In genomic region chr1:234970731-234971476, GRCh38 we compare ENCODE assay signal across 8 cellular contexts.
A peak's percentile ranks its signal among the peaks of the same experiment; 100 is the strongest.
DNase-seq lines count a peak whose midpoint lies in the region; ATAC-seq, FAIRE-seq and TF ChIP-seq lines count a peak whose summit lies in the region.

No MANE protein-coding gene starts in this region.

- no peaks in the 10 kb centered on the region for H3K36me3 ChIP-seq in K562 (ENCODE audit: control insufficient read depth, insufficient read depth, low read length)
- no peaks in the 10 kb centered on the region for H3K36me3 ChIP-seq in iPS DF 6.9 (ENCODE audit: control insufficient read depth, insufficient read depth, low read length)
- no peaks in the 10 kb centered on the region for H3K36me3 ChIP-seq in A673 (ENCODE audit: insufficient read depth, low read length, poor library complexity, severe bottlenecking)

- no TSS peak for BruUV-seq in K562 (replicated peaks; lab: Mats Ljungman, UMichigan)
- no TSS peak for BruUV-seq in A673 (replicated peaks; lab: Mats Ljungman, UMichigan)

- H3K27ac ChIP-seq in K562 (ENCODE audit: extremely low read depth, low read depth, low read length) = no peak overlapping the region
- H3K27ac ChIP-seq in iPS DF 6.9 (ENCODE audit: low read length) = peak overlapping the region; percentile 2
- H3K27ac ChIP-seq in A673 (ENCODE audit: low read depth, low read length, poor library complexity, severe bottlenecking) = no peak overlapping the region

- H3K27me3 ChIP-seq in K562 (ENCODE audit: control insufficient read depth in 2 of 2, insufficient read depth in 2 of 2, low read length in 2 of 2) (no peaks in the 10 kb centered on the region), iPS DF 6.9 (ENCODE audit: control insufficient read depth, insufficient read depth, low read length) (no peaks in the 10 kb centered on the region), A673 (replicated peaks; ENCODE audit: insufficient read depth, low read depth, low read length, poor library complexity) (no peaks in the 10 kb centered on the region)

- in situ Hi-C loops in K562 (cut with MboI) = no loop called here

- H3K79me2 ChIP-seq in K562 (ENCODE audit: control insufficient read depth, insufficient read depth, low read length) = no peaks in the 10 kb centered on the region

- 78% methylated on average over 12 of the region's 12 CpGs for WGBS in K562 (ENCODE audit: insufficient coverage, low coverage, missing lambda C conversion rate)
- no CpG with 5 or more reads among the region's 12 CpGs for WGBS in iPS DF 6.9 (ENCODE audit: insufficient coverage, insufficient read length)

- H3K4me2 ChIP-seq in K562 (ENCODE audit: insufficient read depth, low read length) = no peak overlapping the region

- no peak for TF ChIP-seq POLR2A in K562 (conservative IDR thresholded peaks at IDR 0.05)

- ATAC-seq in GM21367 (IDR thresholded peaks at IDR 0.05; ENCODE audit: unreplicated experiment) (peak; percentile 36), K562 (no peak), HG03280 (IDR thresholded peaks at IDR 0.05; ENCODE audit: unreplicated experiment) (no peak)

- no peak for FAIRE-seq in K562 (lab: Jason Lieb, UNC)

- no peak overlapping the region for H3K4me3 ChIP-seq in K562
- H3K4me3 ChIP-seq in iPS DF 6.9 (ENCODE audit: low read length) = no peak overlapping the region
- H3K4me3 ChIP-seq in skeletal muscle cell (ENCODE audit: low read depth, low read length) = peak overlapping the region; percentile 8
- H3K4me3 ChIP-seq in A673 (ENCODE audit: low read depth, low read length, poor library complexity, severe bottlenecking) = no peak overlapping the region

- no peaks in the 10 kb centered on the region for H3K9me3 ChIP-seq in K562 (replicated peaks; ENCODE audit: control insufficient read depth, insufficient read depth, low read depth, low read length)
- no peaks in the 10 kb centered on the region for H3K9me3 ChIP-seq in iPS DF 6.9 (ENCODE audit: control insufficient read depth, insufficient read depth, low read length)
- no peaks in the 10 kb centered on the region for H3K9me3 ChIP-seq in A673 (ENCODE audit: low read depth, low read length, poor library complexity, severe bottlenecking)

- peak overlapping the region; percentile 73 for H2AFZ ChIP-seq in K562 (ENCODE audit: low read depth, low read length)

- no peaks in the 10 kb centered on the region for H3K9me1 ChIP-seq in K562 (ENCODE audit: control insufficient read depth, insufficient read depth, low read length)

- POLR2A ChIA-PET in K562 (lab: Yijun Ruan, JAX) = interaction anchor here (0.6 to 1.3 kb wide), 4 partner anchors 11 to 739 kb away, joined by 3 to 4 read pairs (median 4); no protein-coding TSS in a partner anchor
- POLR2A ChIA-PET in A673 (lab: Charles Lee; ENCODE audit: low non-redundant PET) = no interaction called here

- DNase-seq in AG08396 (ENCODE audit: low spot score) (peak; percentile 85), NCI-H2196 (lab: John Stamatoyannopoulos, UW; ENCODE audit: unreplicated experiment) (peak; percentile 60), K562 (ENCODE audit: extremely low read depth in 1 of 4, low spot score in 3 of 4) (no peak), iPS DF 6.9 (ENCODE audit: low read depth, low spot score) (no peak), skeletal muscle cell (ENCODE audit: low read depth) (peak; percentile 99), A673 (ENCODE audit: low spot score) (no peak)

- TF ChIP-seq CTCF in K562 (IDR thresholded peaks at IDR 0.05 in 2 of 3, conservative IDR thresholded peaks at IDR 0.05 in 1 of 3; ENCODE audit: insufficient read depth in 2 of 3, low read depth in 1 of 3, low read length in 3 of 3) (no peak), A673 (conservative IDR thresholded peaks at IDR 0.05; ENCODE audit: low read depth, low read length) (no peak)

- H3K4me1 ChIP-seq in K562 (replicated peaks in 1 of 2; ENCODE audit: control insufficient read depth in 2 of 2, insufficient read depth in 2 of 2, low read length in 2 of 2) (peaks cover 27 to 66% of the 10 kb centered on the region in 2 experiments), iPS DF 6.9 (ENCODE audit: control insufficient read depth, insufficient read depth, low read length) (peaks cover 11% of the 10 kb centered on the region; the same call in 1 of the 2 replicates), A673 (ENCODE audit: insufficient read depth, low read length, poor library complexity, severe bottlenecking) (peaks cover 9% of the 10 kb centered on the region)

- TF ChIP-seq EP300 in K562 (IDR thresholded peaks at IDR 0.05; ENCODE audit: low read length) = no peak

- no peaks in the 10 kb centered on the region for H4K20me1 ChIP-seq in K562 (replicated peaks; ENCODE audit: control insufficient read depth, insufficient read depth, low read length)

- CTCF ChIA-PET in K562 (lab: Yijun Ruan, JAX; ENCODE audit: low intra/inter-chr PET ratio) = interaction anchor here (0.5 kb wide), 1 partner anchor 88 kb away, joined by 3 read pairs; no protein-coding TSS in a partner anchor
- CTCF ChIA-PET in A673 (lab: Charles Lee) = no interaction called here

- no peak for TF ChIP-seq RAD21 in K562 (CRISPR knock-in tag; conservative IDR thresholded peaks at IDR 0.05 in 1 of 2, IDR thresholded peaks at IDR 0.05 in 1 of 2)

- peak overlapping the region in 1 of 2 experiments; percentile 29; a peak in 1 of 4 replicates for H3K9ac ChIP-seq in K562 (ENCODE audit: insufficient read depth in 1 of 2, low read depth in 2 of 2, low read length in 2 of 2)

- intact Hi-C loops in K562 (cut with micrococcal nuclease) = loop anchor here (5.0 kb wide), 1 partner anchor 359 kb away; the partner anchor contains the start of gene IRF2BP2
- intact Hi-C loops in A673 (cut with micrococcal nuclease; ENCODE audit: unreplicated experiment) = no loop called here

TF ChIP-seq in K562, 482 proteins besides CTCF, POLR2A, EP300 and RAD21 (continues in another document):
- no peak for TF ChIP-seq SIRT6 (IDR thresholded peaks at IDR 0.05; ENCODE audit: low read depth, low read length)

Comparison
In these comparisons a context has a peak if more than half of its experiments do, and no peak if none do; other contexts are left out.
1. DNase-seq: peak in AG08396 (single experiment), NCI-H2196 (single experiment) and skeletal muscle cell (single experiment); none in K562 (0 of 4), iPS DF 6.9 (single experiment) and A673 (single experiment).